In genomic region chr4:560731-561211, GRCh38 we compare ENCODE assay signal across 35 cellular contexts. TPM values are rescaled to one million over a fixed set of nuclear protein-coding genes. Genes with fewer than 3 reads are reported as not detected.
"Had no signal": no experiment of that assay in that cellular context is flagged by ENCODE, and none has a peak within 500 bp of the region (broad histone marks: within the 10 kb centered on the region; RNA-seq: fewer than 3 reads in every experiment).

No MANE protein-coding gene starts in this region.

- H3K4me1 Mint-ChIP-seq: activated naive CD4-positive, alpha-beta T cell treated with anti-CD3 and anti-CD28 coated beads, Interleukin-2, amount 10 ng/mL, durations not matched to agents 7 days and 5 days; activated naive CD8-positive, alpha-beta T cell treated with anti-CD3 and anti-CD28 coated beads, Interleukin-2, amount 10 ng/mL, durations not matched to agents 7 days and 5 days; brain; nephron; stimulated activated effector memory CD8-positive, alpha-beta T cell treated with anti-CD3 and anti-CD28 coated beads, Interleukin-12 subunit alpha, Interleukin-12 subunit beta, amount 100 ng/mL, for 72 hours had no signal

- ATAC-seq: esophagus mucosa; foreskin keratinocyte; mucosa of descending colon; pancreas; stimulated activated effector memory CD8-positive, alpha-beta T cell treated with anti-CD3 and anti-CD28 coated beads, Interleukin-12 subunit alpha, Interleukin-12 subunit beta, amount 100 ng/mL, for 72 hours had no signal

- H3K9me3 Mint-ChIP-seq: stimulated activated effector memory CD8-positive, alpha-beta T cell treated with anti-CD3 and anti-CD28 coated beads, Interleukin-12 subunit alpha, Interleukin-12 subunit beta, amount 100 ng/mL, for 72 hours had no signal

- H3K27me3 Mint-ChIP-seq: activated naive CD4-positive, alpha-beta T cell treated with anti-CD3 and anti-CD28 coated beads, Interleukin-2, amount 10 ng/mL, durations not matched to agents 7 days and 5 days; activated naive CD8-positive, alpha-beta T cell treated with anti-CD3 and anti-CD28 coated beads, Interleukin-2, amount 10 ng/mL, durations not matched to agents 7 days and 5 days had no signal

- DNase-seq: activated CD4-positive, alpha-beta T cell treated with anti-CD3 and anti-CD28 coated beads for 4 hours; activated CD4-positive, alpha-beta T cell treated with anti-CD3 and anti-CD28 coated beads, Interleukin-2, amount 50 U/mL, for 4 hours; activated CD8-positive, alpha-beta memory T cell treated with anti-CD3 and anti-CD28 coated beads for 24 hours; activated gamma-delta T cell; activated naive CD4-positive, alpha-beta T cell treated with anti-CD3 and anti-CD28 coated beads, Interleukin-2, amount 10 ng/mL, durations not matched to agents 7 days and 5 days; activated naive CD8-positive, alpha-beta T cell treated with anti-CD3 and anti-CD28 coated beads, Interleukin-2, amount 10 ng/mL, durations not matched to agents 7 days and 5 days; foreskin keratinocyte; heart right ventricle; kidney glomerular epithelial cell; left ventricle myocardium inferior; mucosa of descending colon; pancreas; sigmoid colon; small intestine; stimulated activated CD4-positive, alpha-beta T cell treated with anti-CD3 and anti-CD28 coated beads, Interleukin-4, amount 100 ng/mL, for 24 hours; T-helper 9 cell; trophoblast cell had no signal

- H3K4me1 ChIP-seq: ascending aorta, foreskin keratinocyte, heart right ventricle, left ventricle myocardium inferior, pancreas, prostate gland, sigmoid colon, vagina had no signal

- H3K27ac ChIP-seq: ascending aorta, cardiac muscle cell, foreskin keratinocyte, heart right ventricle, left ventricle myocardium inferior, neutrophil, pancreas, prostate gland, sigmoid colon, thoracic aorta, vagina, VCaP had no signal

- H3K36me3 Mint-ChIP-seq: activated naive CD4-positive, alpha-beta T cell treated with anti-CD3 and anti-CD28 coated beads, Interleukin-2, amount 10 ng/mL, durations not matched to agents 7 days and 5 days; activated naive CD8-positive, alpha-beta T cell treated with anti-CD3 and anti-CD28 coated beads, Interleukin-2, amount 10 ng/mL, durations not matched to agents 7 days and 5 days; brain; stimulated activated effector memory CD8-positive, alpha-beta T cell treated with anti-CD3 and anti-CD28 coated beads, Interleukin-12 subunit alpha, Interleukin-12 subunit beta, amount 100 ng/mL, for 72 hours had no signal

- H3K9me3 ChIP-seq: ascending aorta, heart right ventricle, left ventricle myocardium inferior, mucosa of descending colon, neutrophil, pancreas, prostate gland, sigmoid colon, thoracic aorta, vagina had no signal

- H3K36me3 ChIP-seq: ascending aorta, cardiac muscle cell, heart right ventricle, left ventricle myocardium inferior, neutrophil, pancreas, prostate gland, sigmoid colon, thoracic aorta, vagina had no signal

- H3K4me3 Mint-ChIP-seq: activated naive CD4-positive, alpha-beta T cell treated with anti-CD3 and anti-CD28 coated beads, Interleukin-2, amount 10 ng/mL, durations not matched to agents 7 days and 5 days; activated naive CD8-positive, alpha-beta T cell treated with anti-CD3 and anti-CD28 coated beads, Interleukin-2, amount 10 ng/mL, durations not matched to agents 7 days and 5 days; brain; nephron; stimulated activated effector memory CD8-positive, alpha-beta T cell treated with anti-CD3 and anti-CD28 coated beads, Interleukin-12 subunit alpha, Interleukin-12 subunit beta, amount 100 ng/mL, for 72 hours; stimulated activated naive CD8-positive, alpha-beta T cell treated with anti-CD3 and anti-CD28 coated beads, Interleukin-15, Interleukin-2, amounts not matched to agents 100 ng/mL and 50 ng/mL, for 24 hours; T-helper 1 cell treated with Interleukin-12 subunit alpha and Interleukin-12 subunit beta and Interleukin-4 antibody, amounts not matched to agents 30 μg/mL and 1 μg/mL, for 36 hours had no signal

- H3K27ac Mint-ChIP-seq: activated naive CD4-positive, alpha-beta T cell treated with anti-CD3 and anti-CD28 coated beads, Interleukin-2, amount 10 ng/mL, durations not matched to agents 7 days and 5 days; activated naive CD8-positive, alpha-beta T cell treated with anti-CD3 and anti-CD28 coated beads, Interleukin-2, amount 10 ng/mL, durations not matched to agents 7 days and 5 days; brain; nephron; stimulated activated effector memory CD8-positive, alpha-beta T cell treated with anti-CD3 and anti-CD28 coated beads, Interleukin-12 subunit alpha, Interleukin-12 subunit beta, amount 100 ng/mL, for 72 hours; stimulated activated naive CD8-positive, alpha-beta T cell treated with anti-CD3 and anti-CD28 coated beads, Interleukin-15, Interleukin-2, amounts not matched to agents 100 ng/mL and 50 ng/mL, for 24 hours; T-helper 1 cell treated with Interleukin-12 subunit alpha and Interleukin-12 subunit beta and Interleukin-4 antibody, amounts not matched to agents 30 μg/mL and 1 μg/mL, for 36 hours had no signal

- H3K4me3 ChIP-seq: ascending aorta, cardiac muscle cell, heart right ventricle, left ventricle myocardium inferior, mucosa of descending colon, pancreas, prostate gland, sigmoid colon, thoracic aorta, vagina had no signal

RNA-seq across cellular contexts. Expression of gene TMEM271, which starts 15.3 kb away (rescaled TPM):
- total RNA-seq: activated naive CD8-positive, alpha-beta T cell treated with anti-CD3 and anti-CD28 coated beads, Interleukin-2, amount 10 ng/mL, durations not matched to agents 7 days and 5 days; ascending aorta; cardiac muscle cell; endothelial cell of umbilical vein; esophagus mucosa; foreskin keratinocyte; heart right ventricle; left ventricle myocardium inferior; lung microvascular endothelial cell; mesenteric fat pad; myocyte; subcutaneous adipose tissue; thoracic aorta had no signal
